ENCODE assay signal across 8 cellular contexts in the genomic region with DNA sequence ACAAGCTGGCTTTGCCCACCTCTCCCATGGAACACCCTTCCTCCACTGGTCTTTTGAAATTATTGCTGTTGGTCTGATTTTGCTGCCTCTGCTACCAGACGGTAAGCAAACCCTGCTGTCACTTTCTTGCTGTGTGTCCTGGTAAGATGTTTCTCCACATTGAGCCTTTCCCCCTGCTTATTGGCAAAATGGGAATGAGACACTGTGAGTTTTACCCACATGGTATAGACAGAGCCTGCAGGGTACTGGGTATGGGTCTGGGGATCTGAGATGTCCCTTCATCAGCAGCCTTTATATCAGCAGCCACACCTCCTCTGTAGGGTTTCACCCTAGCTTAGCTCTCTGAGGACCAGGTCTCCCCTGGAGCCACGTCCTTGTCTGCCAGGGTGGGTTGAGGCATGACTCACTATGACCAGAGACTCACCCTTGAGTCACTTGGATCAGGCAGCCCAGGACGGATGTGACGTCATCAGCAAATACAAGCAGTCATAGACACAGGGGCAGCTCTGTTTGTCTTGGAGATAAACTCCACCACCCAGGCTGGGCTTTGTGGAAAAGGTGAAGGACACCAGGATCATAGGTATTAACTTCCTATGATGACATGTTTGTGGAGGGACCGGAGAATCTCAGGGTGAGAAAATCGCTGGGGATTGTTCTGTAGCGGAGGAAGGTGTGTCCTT.
DNase-seq lines count a peak whose midpoint lies in the region; ATAC-seq and TF ChIP-seq lines count a peak whose summit lies in the region.

No MANE protein-coding gene starts in this region.

- no peak for TF ChIP-seq CTCF in MM.1S (IDR thresholded peaks at IDR 0.05; ENCODE audit: low read length)

- ATAC-seq in GM19395 (IDR thresholded peaks at IDR 0.05; ENCODE audit: unreplicated experiment) = no peak

- no peaks in the 10 kb centered on the region for H3K27me3 ChIP-seq in MM.1S (replicated peaks; ENCODE audit: insufficient read depth, low read length)

- H3K9me2 ChIP-seq in MM.1S (replicated peaks; ENCODE audit: insufficient read depth, low read length) = no peaks in the 10 kb centered on the region

- no peak overlapping the region for H3K27ac ChIP-seq in MM.1S (ENCODE audit: low read length)

- no peaks in the 10 kb centered on the region for H3K4me1 ChIP-seq in MM.1S (ENCODE audit: low read length)

- no peak overlapping the region for H2AFZ ChIP-seq in MM.1S (ENCODE audit: low read length)

- DNase-seq in activated naive CD4-positive, alpha-beta T cell treated with Interleukin-2 at 50 U/mL for 16 hours = peak; percentile 46
- no peak for DNase-seq in activated naive CD4-positive, alpha-beta T cell (lab: John Stamatoyannopoulos, UW)
- DNase-seq in SW 1271 (lab: John Stamatoyannopoulos, UW) = peak; percentile 88 to 97
- DNase-seq in foreskin melanocyte = peak; percentile 67
- DNase-seq in stromal cell of bone marrow (ENCODE audit: low read depth) = peak; percentile 94
- no peak for DNase-seq in MM.1S
- DNase-seq in activated gamma-delta T cell treated with Interleukin-2 at 50 U/mL for 16 hours = no peak

- no peaks in the 10 kb centered on the region for H4K20me1 ChIP-seq in MM.1S (ENCODE audit: insufficient read depth, low read length)

- no peak overlapping the region for H3K9ac ChIP-seq in MM.1S (ENCODE audit: low read length)

- H3F3A ChIP-seq in MM.1S (ENCODE audit: insufficient read depth, low read length) = no peaks in the 10 kb centered on the region

- H3K36me3 ChIP-seq in MM.1S (replicated peaks; ENCODE audit: insufficient read depth, low read length) = no peaks in the 10 kb centered on the region

- no peaks in the 10 kb centered on the region for H3K9me3 ChIP-seq in MM.1S (replicated peaks; ENCODE audit: insufficient read depth, low read length)

- no peak overlapping the region for H3K4me3 ChIP-seq in MM.1S (ENCODE audit: low read length)

- no peak overlapping the region for H3K4me2 ChIP-seq in MM.1S (ENCODE audit: low read depth, low read length)

- H3K79me2 ChIP-seq in MM.1S (ENCODE audit: low read length) = no peaks in the 10 kb centered on the region

Comparison
In these comparisons a context has a peak if more than half of its experiments do, and no peak if none do; other contexts are left out.
1. DNase-seq: peak in activated naive CD4-positive, alpha-beta T cell treated with Interleukin-2 at 50 U/mL for 16 hours (single experiment), SW 1271 (2 of 2), foreskin melanocyte (single experiment) and stromal cell of bone marrow (single experiment); none in activated naive CD4-positive, alpha-beta T cell (0 of 4), MM.1S (single experiment) and activated gamma-delta T cell treated with Interleukin-2 at 50 U/mL for 16 hours (single experiment).